1 cellular context compared by ENCODE assay signal in genomic region chr11:114036156-114036811, GRCh38.
TF ChIP-seq lines count a peak whose summit lies in the region.

No MANE protein-coding gene starts in this region.

TF ChIP-seq in HepG2, 621 proteins besides CTCF, POLR2A, EP300 and RAD21 (continued from another document and continues in another):
- TF ChIP-seq, protein P1, sequence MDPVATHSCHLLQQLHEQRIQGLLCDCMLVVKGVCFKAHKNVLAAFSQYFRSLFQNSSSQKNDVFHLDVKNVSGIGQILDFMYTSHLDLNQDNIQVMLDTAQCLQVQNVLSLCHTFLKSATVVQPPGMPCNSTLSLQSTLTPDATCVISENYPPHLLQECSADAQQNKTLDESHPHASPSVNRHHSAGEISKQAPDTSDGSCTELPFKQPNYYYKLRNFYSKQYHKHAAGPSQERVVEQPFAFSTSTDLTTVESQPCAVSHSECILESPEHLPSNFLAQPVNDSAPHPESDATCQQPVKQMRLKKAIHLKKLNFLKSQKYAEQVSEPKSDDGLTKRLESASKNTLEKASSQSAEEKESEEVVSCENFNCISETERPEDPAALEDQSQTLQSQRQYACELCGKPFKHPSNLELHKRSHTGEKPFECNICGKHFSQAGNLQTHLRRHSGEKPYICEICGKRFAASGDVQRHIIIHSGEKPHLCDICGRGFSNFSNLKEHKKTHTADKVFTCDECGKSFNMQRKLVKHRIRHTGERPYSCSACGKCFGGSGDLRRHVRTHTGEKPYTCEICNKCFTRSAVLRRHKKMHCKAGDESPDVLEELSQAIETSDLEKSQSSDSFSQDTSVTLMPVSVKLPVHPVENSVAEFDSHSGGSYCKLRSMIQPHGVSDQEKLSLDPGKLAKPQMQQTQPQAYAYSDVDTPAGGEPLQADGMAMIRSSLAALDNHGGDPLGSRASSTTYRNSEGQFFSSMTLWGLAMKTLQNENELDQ (CRISPR knock-in tag; IDR thresholded peaks at IDR 0.05; ENCODE audit: borderline replicate concordance): no peak
- TF ChIP-seq ATAD3A (CRISPR knock-in tag; IDR thresholded peaks at IDR 0.05) (no peak), ZNF510 (CRISPR knock-in tag; IDR thresholded peaks at IDR 0.05; ENCODE audit: low read depth) (no peak), ADNP (CRISPR knock-in tag; IDR thresholded peaks at IDR 0.05) (no peak), ZSCAN31 (CRISPR knock-in tag; IDR thresholded peaks at IDR 0.05; ENCODE audit: low read depth) (0 out of 2 replicates have a peak, but pooled peaks have one; percentile 43), ZNF160 (CRISPR knock-in tag; IDR thresholded peaks at IDR 0.05) (no peak), KAT2B (IDR thresholded peaks at IDR 0.05; ENCODE audit: borderline replicate concordance, low read depth, low read length) (no peak), PATZ1 (CRISPR knock-in tag; IDR thresholded peaks at IDR 0.05) (peak; percentile 56), RNF2 (conservative IDR thresholded peaks at IDR 0.05; ENCODE audit: low read depth) (no peak), YY1 (IDR thresholded peaks at IDR 0.05; ENCODE audit: insufficient read depth, insufficient replicate concordance, low read depth, low read length) (peak; percentile 34), ZSCAN9 (CRISPR knock-in tag; IDR thresholded peaks at IDR 0.05; ENCODE audit: borderline replicate concordance) (peak; percentile 35; the same call in 1 of the 2 replicates), ZFP41 (CRISPR knock-in tag; IDR thresholded peaks at IDR 0.05; ENCODE audit: borderline replicate concordance) (no peak), REPIN1 (CRISPR knock-in tag; IDR thresholded peaks at IDR 0.05; ENCODE audit: borderline replicate concordance, low read depth) (0 out of 2 replicates have a peak, but pooled peaks have one; percentile 23), ZNF281 (CRISPR knock-in tag; IDR thresholded peaks at IDR 0.05; ENCODE audit: borderline replicate concordance) (no peak), ZNF30 (CRISPR knock-in tag; IDR thresholded peaks at IDR 0.05) (no peak), THAP11 (CRISPR knock-in tag; IDR thresholded peaks at IDR 0.05) (peak; percentile 38; the same call in 1 of the 2 replicates), ZNF749 (CRISPR knock-in tag; IDR thresholded peaks at IDR 0.05; ENCODE audit: borderline replicate concordance) (no peak), ERF (CRISPR knock-in tag; IDR thresholded peaks at IDR 0.05) (peak; percentile 23; the same call in 1 of the 2 replicates), ZMYM3 (CRISPR knock-in tag; IDR thresholded peaks at IDR 0.05) (0 out of 2 replicates have a peak, but pooled peaks have one; percentile 18), ZNF543 (CRISPR knock-in tag; IDR thresholded peaks at IDR 0.05) (no peak), PHF5A (CRISPR knock-in tag; IDR thresholded peaks at IDR 0.05; ENCODE audit: low read depth, unreplicated experiment) (no peak), ZNF605 (CRISPR knock-in tag; IDR thresholded peaks at IDR 0.05) (no peak), PPARG (CRISPR knock-in tag; conservative IDR thresholded peaks at IDR 0.05) (no peak), ZNF24 (IDR thresholded peaks at IDR 0.05) (no peak), MIER3 (CRISPR knock-in tag; IDR thresholded peaks at IDR 0.05; ENCODE audit: borderline replicate concordance) (no peak), ZIK1 (CRISPR knock-in tag; IDR thresholded peaks at IDR 0.05; ENCODE audit: borderline replicate concordance, low read depth) (no peak), TMF1 (CRISPR knock-in tag; IDR thresholded peaks at IDR 0.05; ENCODE audit: low read depth) (no peak), LCORL (IDR thresholded peaks at IDR 0.05) (no peak), LCORL (CRISPR knock-in tag; IDR thresholded peaks at IDR 0.05) (peak; percentile 81), FOXO1 (CRISPR knock-in tag; IDR thresholded peaks at IDR 0.05) (0 out of 2 replicates have a peak, but pooled peaks have one; percentile 6), ZFP91 (CRISPR knock-in tag; IDR thresholded peaks at IDR 0.05; ENCODE audit: borderline replicate concordance) (peak; percentile 75), KDM3A (CRISPR knock-in tag; IDR thresholded peaks at IDR 0.05; ENCODE audit: low read depth) (0 out of 2 replicates have a peak, but pooled peaks have one; percentile 49)
- TF ChIP-seq, protein P2, sequence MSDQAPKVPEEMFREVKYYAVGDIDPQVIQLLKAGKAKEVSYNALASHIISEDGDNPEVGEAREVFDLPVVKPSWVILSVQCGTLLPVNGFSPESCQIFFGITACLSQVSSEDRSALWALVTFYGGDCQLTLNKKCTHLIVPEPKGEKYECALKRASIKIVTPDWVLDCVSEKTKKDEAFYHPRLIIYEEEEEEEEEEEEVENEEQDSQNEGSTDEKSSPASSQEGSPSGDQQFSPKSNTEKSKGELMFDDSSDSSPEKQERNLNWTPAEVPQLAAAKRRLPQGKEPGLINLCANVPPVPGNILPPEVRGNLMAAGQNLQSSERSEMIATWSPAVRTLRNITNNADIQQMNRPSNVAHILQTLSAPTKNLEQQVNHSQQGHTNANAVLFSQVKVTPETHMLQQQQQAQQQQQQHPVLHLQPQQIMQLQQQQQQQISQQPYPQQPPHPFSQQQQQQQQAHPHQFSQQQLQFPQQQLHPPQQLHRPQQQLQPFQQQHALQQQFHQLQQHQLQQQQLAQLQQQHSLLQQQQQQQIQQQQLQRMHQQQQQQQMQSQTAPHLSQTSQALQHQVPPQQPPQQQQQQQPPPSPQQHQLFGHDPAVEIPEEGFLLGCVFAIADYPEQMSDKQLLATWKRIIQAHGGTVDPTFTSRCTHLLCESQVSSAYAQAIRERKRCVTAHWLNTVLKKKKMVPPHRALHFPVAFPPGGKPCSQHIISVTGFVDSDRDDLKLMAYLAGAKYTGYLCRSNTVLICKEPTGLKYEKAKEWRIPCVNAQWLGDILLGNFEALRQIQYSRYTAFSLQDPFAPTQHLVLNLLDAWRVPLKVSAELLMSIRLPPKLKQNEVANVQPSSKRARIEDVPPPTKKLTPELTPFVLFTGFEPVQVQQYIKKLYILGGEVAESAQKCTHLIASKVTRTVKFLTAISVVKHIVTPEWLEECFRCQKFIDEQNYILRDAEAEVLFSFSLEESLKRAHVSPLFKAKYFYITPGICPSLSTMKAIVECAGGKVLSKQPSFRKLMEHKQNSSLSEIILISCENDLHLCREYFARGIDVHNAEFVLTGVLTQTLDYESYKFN (CRISPR knock-in tag; conservative IDR thresholded peaks at IDR 0.05): no peak
- TF ChIP-seq, protein P3, sequence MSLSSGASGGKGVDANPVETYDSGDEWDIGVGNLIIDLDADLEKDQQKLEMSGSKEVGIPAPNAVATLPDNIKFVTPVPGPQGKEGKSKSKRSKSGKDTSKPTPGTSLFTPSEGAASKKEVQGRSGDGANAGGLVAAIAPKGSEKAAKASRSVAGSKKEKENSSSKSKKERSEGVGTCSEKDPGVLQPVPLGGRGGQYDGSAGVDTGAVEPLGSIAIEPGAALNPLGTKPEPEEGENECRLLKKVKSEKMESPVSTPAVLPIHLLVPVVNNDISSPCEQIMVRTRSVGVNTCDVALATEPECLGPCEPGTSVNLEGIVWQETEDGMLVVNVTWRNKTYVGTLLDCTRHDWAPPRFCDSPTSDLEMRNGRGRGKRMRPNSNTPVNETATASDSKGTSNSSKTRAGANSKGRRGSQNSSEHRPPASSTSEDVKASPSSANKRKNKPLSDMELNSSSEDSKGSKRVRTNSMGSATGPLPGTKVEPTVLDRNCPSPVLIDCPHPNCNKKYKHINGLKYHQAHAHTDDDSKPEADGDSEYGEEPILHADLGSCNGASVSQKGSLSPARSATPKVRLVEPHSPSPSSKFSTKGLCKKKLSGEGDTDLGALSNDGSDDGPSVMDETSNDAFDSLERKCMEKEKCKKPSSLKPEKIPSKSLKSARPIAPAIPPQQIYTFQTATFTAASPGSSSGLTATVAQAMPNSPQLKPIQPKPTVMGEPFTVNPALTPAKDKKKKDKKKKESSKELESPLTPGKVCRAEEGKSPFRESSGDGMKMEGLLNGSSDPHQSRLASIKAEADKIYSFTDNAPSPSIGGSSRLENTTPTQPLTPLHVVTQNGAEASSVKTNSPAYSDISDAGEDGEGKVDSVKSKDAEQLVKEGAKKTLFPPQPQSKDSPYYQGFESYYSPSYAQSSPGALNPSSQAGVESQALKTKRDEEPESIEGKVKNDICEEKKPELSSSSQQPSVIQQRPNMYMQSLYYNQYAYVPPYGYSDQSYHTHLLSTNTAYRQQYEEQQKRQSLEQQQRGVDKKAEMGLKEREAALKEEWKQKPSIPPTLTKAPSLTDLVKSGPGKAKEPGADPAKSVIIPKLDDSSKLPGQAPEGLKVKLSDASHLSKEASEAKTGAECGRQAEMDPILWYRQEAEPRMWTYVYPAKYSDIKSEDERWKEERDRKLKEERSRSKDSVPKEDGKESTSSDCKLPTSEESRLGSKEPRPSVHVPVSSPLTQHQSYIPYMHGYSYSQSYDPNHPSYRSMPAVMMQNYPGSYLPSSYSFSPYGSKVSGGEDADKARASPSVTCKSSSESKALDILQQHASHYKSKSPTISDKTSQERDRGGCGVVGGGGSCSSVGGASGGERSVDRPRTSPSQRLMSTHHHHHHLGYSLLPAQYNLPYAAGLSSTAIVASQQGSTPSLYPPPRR (CRISPR knock-in tag; IDR thresholded peaks at IDR 0.05; ENCODE audit: borderline replicate concordance): no peak
- TF ChIP-seq, protein P4, sequence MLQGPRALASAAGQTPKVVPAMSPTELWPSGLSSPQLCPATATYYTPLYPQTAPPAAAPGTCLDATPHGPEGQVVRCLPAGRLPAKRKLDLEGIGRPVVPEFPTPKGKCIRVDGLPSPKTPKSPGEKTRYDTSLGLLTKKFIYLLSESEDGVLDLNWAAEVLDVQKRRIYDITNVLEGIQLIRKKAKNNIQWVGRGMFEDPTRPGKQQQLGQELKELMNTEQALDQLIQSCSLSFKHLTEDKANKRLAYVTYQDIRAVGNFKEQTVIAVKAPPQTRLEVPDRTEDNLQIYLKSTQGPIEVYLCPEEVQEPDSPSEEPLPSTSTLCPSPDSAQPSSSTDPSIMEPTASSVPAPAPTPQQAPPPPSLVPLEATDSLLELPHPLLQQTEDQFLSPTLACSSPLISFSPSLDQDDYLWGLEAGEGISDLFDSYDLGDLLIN (CRISPR knock-in tag; IDR thresholded peaks at IDR 0.05; ENCODE audit: borderline replicate concordance): no peak
